ENCODE assay signal across 1 cellular context in the genomic region with DNA sequence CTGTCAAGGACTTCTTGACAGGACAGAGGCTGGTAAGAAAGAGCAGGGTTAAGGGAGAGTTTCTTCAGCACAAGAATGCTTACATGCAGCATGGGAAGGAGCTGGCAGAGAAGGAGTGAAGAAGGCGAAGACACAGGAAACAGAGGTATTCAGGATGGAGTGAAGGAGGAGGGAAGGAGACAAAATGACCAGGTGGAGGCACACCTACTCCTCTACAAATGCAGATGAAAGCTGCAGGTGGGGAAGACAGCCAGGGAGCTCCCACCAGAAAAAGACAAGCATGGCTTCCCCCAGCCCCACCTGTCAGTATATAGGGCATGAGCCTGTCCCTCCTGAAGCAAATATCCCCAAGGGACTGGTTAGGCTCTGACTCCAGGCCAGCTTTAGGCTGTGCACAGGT.
TF ChIP-seq lines count a peak whose summit lies in the region.

No MANE protein-coding gene starts in this region.

TF ChIP-seq in H1, 55 proteins besides CTCF, POLR2A, EP300 and RAD21:
- TF ChIP-seq RXRA (IDR thresholded peaks at IDR 0.05; ENCODE audit: insufficient read depth, low read depth, low read length) (no peak), NRF1 (IDR thresholded peaks at IDR 0.05; ENCODE audit: low read depth, low read length) (no peak), KDM4A (IDR thresholded peaks at IDR 0.05; ENCODE audit: low read depth, low read length, severe bottlenecking) (no peak), CBX5 (IDR thresholded peaks at IDR 0.05; ENCODE audit: low read depth, low read length) (no peak), SAP30 (IDR thresholded peaks at IDR 0.05; ENCODE audit: insufficient read depth, insufficient replicate concordance, low read length) (no peak), BACH1 (IDR thresholded peaks at IDR 0.05; ENCODE audit: low read length) (no peak), CBX8 (IDR thresholded peaks at IDR 0.05; ENCODE audit: borderline replicate concordance, low read depth, low read length) (no peak), EGR1 (IDR thresholded peaks at IDR 0.05; ENCODE audit: borderline replicate concordance, low read depth, low read length) (no peak), CHD2 (IDR thresholded peaks at IDR 0.05; ENCODE audit: low read length) (no peak), MAFK (IDR thresholded peaks at IDR 0.05; ENCODE audit: low read depth, low read length) (no peak), ASH2L (IDR thresholded peaks at IDR 0.05; ENCODE audit: low read length) (no peak), SIRT6 (IDR thresholded peaks at IDR 0.05; ENCODE audit: low read length) (no peak), RFX5 (IDR thresholded peaks at IDR 0.05; ENCODE audit: borderline replicate concordance, low read depth, low read length) (no peak)
TF ChIP-seq in H1: peak in this region for 0.
